ENCODE assay signal across 8 cellular contexts in the genomic region with DNA sequence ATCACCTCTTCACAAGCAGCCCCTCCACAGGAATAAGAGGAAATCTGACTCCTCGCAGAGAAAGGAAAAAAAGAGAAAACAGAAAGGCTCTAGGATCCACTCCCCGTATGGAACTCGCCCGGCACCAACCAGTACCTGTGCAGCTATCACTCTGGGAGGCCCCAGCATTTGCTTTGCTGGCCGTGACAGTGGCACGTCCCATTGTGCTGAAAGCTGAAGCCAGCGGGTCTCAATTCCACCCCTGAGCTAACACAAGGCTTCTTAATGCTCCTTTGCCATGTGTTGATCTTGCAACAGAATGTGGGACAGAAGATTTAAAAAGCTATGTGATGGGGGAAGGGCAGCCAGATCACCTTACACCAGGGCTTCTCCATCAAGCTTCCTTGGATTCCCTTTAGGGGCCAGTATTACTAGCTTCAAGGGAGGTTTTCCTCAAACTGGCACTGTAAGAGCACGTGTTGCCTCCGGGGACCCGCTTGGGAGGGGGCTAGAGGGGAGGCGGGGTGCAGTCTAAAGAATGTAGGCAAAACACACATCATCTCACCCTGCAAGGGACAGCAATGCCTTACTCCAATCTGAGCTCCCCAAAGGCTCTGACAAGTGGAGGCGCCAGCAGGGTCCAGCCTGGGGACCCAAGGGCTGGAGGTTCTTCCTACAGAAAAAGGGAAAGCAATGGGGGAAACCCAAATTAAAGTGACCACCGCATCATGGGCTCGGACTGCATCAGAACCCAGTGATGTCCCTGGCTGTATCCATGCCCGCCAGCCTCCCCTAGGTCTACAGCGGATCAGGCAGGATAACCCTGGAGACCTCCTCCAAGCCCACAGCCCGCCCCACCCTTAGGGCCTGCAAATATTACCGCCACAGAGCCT. TPM values are rescaled to one million over a fixed set of nuclear protein-coding genes. Genes with fewer than 3 reads are reported as not detected.
DNase-seq lines count a peak whose midpoint lies in the region; ATAC-seq and TF ChIP-seq lines count a peak whose summit lies in the region.

No MANE protein-coding gene starts in this region.

- H3K27me3 ChIP-seq in colonic mucosa (no peaks in the 10 kb centered on the region), lung (ENCODE audit: control insufficient read depth, insufficient read depth) (no peaks in the 10 kb centered on the region), upper lobe of left lung (no peaks in the 10 kb centered on the region)

- peaks cover 3% of the 10 kb centered on the region for H3K4me1 ChIP-seq in colonic mucosa
- peaks cover 7 to 13% of the 10 kb centered on the region in 2 donors for H3K4me1 ChIP-seq in lung (ENCODE audit: control insufficient read depth in 2 of 2, insufficient read depth in 2 of 2, low read length in 2 of 2)
- H3K4me1 ChIP-seq in upper lobe of left lung, result peaks cover 14 to 31% (median 16%) of the 10 kb centered on the region in 4 donors

- intact Hi-C loops in colonic mucosa (cut with DNase I), result no loop called here

- no peak for TF ChIP-seq POLR2A in upper lobe of left lung (IDR thresholded peaks at IDR 0.05)

- H3K27ac ChIP-seq in colonic mucosa (no peak overlapping the region), lung (ENCODE audit: low read depth in 1 of 2, low read length in 1 of 2) (peak overlapping the region; percentile 21 to 93), upper lobe of left lung (peak overlapping the region in 2 of 4 donors; percentile 87 to 98)

- no peak for ATAC-seq in lung (ENCODE audit: insufficient read depth, low FRiP score)
- ATAC-seq in upper lobe of left lung (ENCODE audit: low FRiP score in 2 of 2), result no peak
- ATAC-seq in HG02938 (IDR thresholded peaks at IDR 0.05; ENCODE audit: unreplicated experiment), result no peak

- TF ChIP-seq CTCF in colonic mucosa (IDR thresholded peaks at IDR 0.05) (no peak), lung (IDR thresholded peaks at IDR 0.05; ENCODE audit: control extremely low read depth, extremely low read depth) (no peak), upper lobe of left lung (IDR thresholded peaks at IDR 0.05) (no peak)

- H3K9me3 ChIP-seq in colonic mucosa (no peaks in the 10 kb centered on the region), lung (ENCODE audit: control insufficient read depth in 2 of 2, insufficient read depth in 1 of 2, low read length in 1 of 2) (no peaks in the 10 kb centered on the region), upper lobe of left lung (no peaks in the 10 kb centered on the region)

- peak overlapping the region in 1 of 2 donors; percentile 67 for H3K9ac ChIP-seq in colonic mucosa (ENCODE audit: low read depth in 2 of 2, low read length in 2 of 2)

- H3K36me3 ChIP-seq in colonic mucosa (no peaks in the 10 kb centered on the region), lung (ENCODE audit: control insufficient read depth in 2 of 2, insufficient read depth in 2 of 2, low read length in 2 of 2) (no peaks in the 10 kb centered on the region), upper lobe of left lung (no peaks in the 10 kb centered on the region)

- no peak for TF ChIP-seq EP300 in upper lobe of left lung (IDR thresholded peaks at IDR 0.05)

- DNase-seq in ELR (ENCODE audit: low read depth), result peak; percentile 38
- peak; percentile 19 for DNase-seq in NCI-H510A treated with DMSO at 0.1 percent for 48 hours (lab: John Stamatoyannopoulos, UW)
- DNase-seq in colonic mucosa, result peak; percentile 23
- no peak for DNase-seq in lung (ENCODE audit: low spot score)
- peak in 1 of 2 donors; percentile 17 for DNase-seq in upper lobe of left lung
- DNase-seq in NCI-H1694 treated with DMSO at 0.1 percent for 48 hours (lab: John Stamatoyannopoulos, UW), result no peak
- DNase-seq in mucosa of gallbladder (ENCODE audit: low spot score), result no peak

- WGBS in lung, 2 donors, result 60 to 77% methylated on average over 18 of the region's 18 CpGs
- WGBS in upper lobe of left lung, 2 donors, result 61 to 72% methylated on average over 18 of the region's 18 CpGs

- H3K4me3 ChIP-seq in colonic mucosa (peak overlapping the region; percentile 84), lung (peak overlapping the region; percentile 81), upper lobe of left lung (peak overlapping the region in 3 of 4 donors; percentile 74 to 88 (median 74))

RNA-seq across cellular contexts. Expression of a gene that starts 1.2 kb away (rescaled TPM):
- total RNA-seq in colonic mucosa (10 to 100 TPM; 10.0 to 15.0 TPM), lung (10 to 100 TPM; 13.4 to 30.8 TPM), upper lobe of left lung (10 to 100 TPM in 3 of 6 donors, 1 to 10 TPM in 3; 4.2 to 14.0 (median 8.2) TPM), mucosa of gallbladder (19.1 TPM)
- 1 to 10 TPM; 2.3 to 4.1 TPM for polyA plus RNA-seq in lung

Comparison
In these comparisons a context has a peak if more than half of its experiments do, and no peak if none do; other contexts are left out.
1. DNase-seq: peak in ELR (single experiment), NCI-H510A treated with DMSO at 0.1 percent for 48 hours (single experiment) and colonic mucosa (single experiment); none in lung (single experiment), NCI-H1694 treated with DMSO at 0.1 percent for 48 hours (single experiment) and mucosa of gallbladder (single experiment).
2. Peak in every context shown above with its lines, with median percentiles within 50 percentile points of each other: H3K4me3 ChIP-seq.